In the genomic region with DNA sequence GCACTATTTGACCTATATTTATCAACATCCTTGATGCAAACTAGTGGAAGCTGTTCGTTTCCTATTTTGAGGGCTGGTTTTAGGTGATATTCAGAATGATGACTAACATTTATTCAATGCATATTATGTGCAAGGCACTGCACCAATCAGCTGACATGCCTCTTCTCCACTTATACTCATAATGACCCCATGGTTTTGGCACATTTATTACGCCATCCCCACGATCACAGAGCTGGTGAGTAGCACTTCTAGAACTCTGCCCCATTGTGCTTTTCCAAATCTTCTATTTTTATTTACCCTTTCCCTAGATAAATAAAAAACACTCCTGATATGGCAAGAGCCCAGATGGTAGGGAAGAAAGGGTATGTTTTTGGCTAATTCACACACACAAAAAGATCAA, we compare ENCODE assay signal across 23 cellular contexts.
"Had no signal": no experiment of that assay in that cellular context is flagged by ENCODE, and none has a peak within 500 bp of the region (broad histone marks: within the 10 kb centered on the region; RNA-seq: fewer than 3 reads in every experiment).

No MANE protein-coding gene starts in this region.

- H3K36me3 Mint-ChIP-seq: memory B cell; stimulated activated memory B cell treated with anti-CD40 and anti-IgM and Interleukin-4, amounts not matched to agents 10 μg/mL and 1 μg/mL and 100 μg/mL, for 72 hours; type B pancreatic cell had no signal

- H3K4me1 Mint-ChIP-seq: memory B cell; nephron; neural progenitor cell; stimulated activated memory B cell treated with anti-CD40 and anti-IgM and Interleukin-4, amounts not matched to agents 10 μg/mL and 1 μg/mL and 100 μg/mL, for 72 hours had no signal

- H3K36me3 ChIP-seq: neural progenitor cell had no signal

- H3K27me3 ChIP-seq: esophagus squamous epithelium, gastrocnemius medialis, neural progenitor cell, testis, tibial artery had no signal

- H3K4me3 ChIP-seq: coronary artery, esophagus squamous epithelium, gastrocnemius medialis, lung, neural progenitor cell, testis, tibial artery had no signal

- H3K9me3 Mint-ChIP-seq: memory B cell; nephron; neural progenitor cell; stimulated activated memory B cell treated with anti-CD40 and anti-IgM and Interleukin-4, amounts not matched to agents 10 μg/mL and 1 μg/mL and 100 μg/mL, for 72 hours; type B pancreatic cell had no signal

- H3K4me3 Mint-ChIP-seq: memory B cell; nephron; neural progenitor cell; stimulated activated memory B cell treated with anti-CD40 and anti-IgM and Interleukin-4, amounts not matched to agents 10 μg/mL and 1 μg/mL and 100 μg/mL, for 72 hours; type B pancreatic cell had no signal

- ATAC-seq: gastrocnemius medialis; sciatic nerve; stimulated activated memory B cell treated with anti-CD40 and anti-IgM and Interleukin-4, amounts not matched to agents 10 μg/mL and 1 μg/mL and 100 μg/mL, for 72 hours; stimulated activated naive CD8-positive, alpha-beta T cell treated with anti-CD3 and anti-CD28 coated beads, Interleukin-15, Interleukin-2, amounts not matched to agents 100 U/mL and 50 U/mL, for 24 hours had no signal

- H3K27ac Mint-ChIP-seq: memory B cell; nephron; neural progenitor cell; progenitor cell of endocrine pancreas; stimulated activated memory B cell treated with anti-CD40 and anti-IgM and Interleukin-4, amounts not matched to agents 10 μg/mL and 1 μg/mL and 100 μg/mL, for 72 hours; type B pancreatic cell had no signal

- FAIRE-seq: keratinocyte, urothelium cell line had no signal

- DNase-seq: dermis blood vessel endothelial cell; effector memory CD4-positive, alpha-beta T cell; erythroblast; esophagus squamous epithelium; foreskin fibroblast; gastrocnemius medialis; head of caudate nucleus; stimulated activated CD4-positive, alpha-beta T cell treated with anti-CD3 and anti-CD28 coated beads, Interleukin-4, amount 100 ng/mL, for 4 hours; stimulated activated naive CD8-positive, alpha-beta T cell treated with anti-CD3 and anti-CD28 coated beads, Interleukin-15, Interleukin-2, amounts not matched to agents 100 U/mL and 50 U/mL, for 24 hours; substantia nigra; testis; tibial artery had no signal
